ENCODE assay signal across 20 cellular contexts in genomic region chr11:11743216-11743615, GRCh38.
DNase-seq lines count a peak whose midpoint lies in the region; TF ChIP-seq lines count a peak whose summit lies in the region.
"Had no signal": no experiment of that assay in that cellular context is flagged by ENCODE, and none has a peak within 500 bp of the region (broad histone marks: within the 10 kb centered on the region; RNA-seq: fewer than 3 reads in every experiment).

No MANE protein-coding gene starts in this region.

- H3K9me3 ChIP-seq in SJCRH30 (replicated peaks) (no peaks in the 10 kb centered on the region), breast epithelium (no peaks in the 10 kb centered on the region)
- H3K9me3 ChIP-seq: A549; BLaER1 treated with 17β-estradiol and CSF1 and Interleukin-3, amounts not matched to agents 10 nM and 100 nM had no signal

- POLR2A ChIA-PET in GM10248 (lab: Yijun Ruan, JAX): no interaction called here

- peak; percentile 80 for DNase-seq in COLO829 (ENCODE audit: low spot score)
- peak; percentile 64 to 86 for DNase-seq in SJCRH30
- peak; percentile 52 for DNase-seq in epidermal melanocyte (ENCODE audit: insufficient read length, low spot score)
- DNase-seq in foreskin melanocyte: peak; percentile 91
- DNase-seq in breast epithelium (ENCODE audit: low spot score in 2 of 2): no peak
- no peak for DNase-seq in COR-L47 (lab: John Stamatoyannopoulos, UW)
- no peak for DNase-seq in dorsolateral prefrontal cortex
- no peak for DNase-seq in GM10248 (ENCODE audit: extremely low spot score)
- DNase-seq: AML-193; Caco-2; Calu3; CD4-positive, alpha-beta T cell; CD8-positive, alpha-beta T cell; DMS79 treated with DMSO at 0.1 percent for 48 hours; GF-D8 had no signal

- TF ChIP-seq CTCF in breast epithelium (IDR thresholded peaks at IDR 0.05): no peak
- TF ChIP-seq CTCF in dorsolateral prefrontal cortex (IDR thresholded peaks at IDR 0.05 in 54 of 56, conservative IDR thresholded peaks at IDR 0.05 in 2 of 56; ENCODE audit: low read depth in 1 of 56, partially characterized antibody in 56 of 56): no peak
- TF ChIP-seq CTCF in GM10248 (IDR thresholded peaks at IDR 0.05; ENCODE audit: control extremely low read depth, extremely low read depth, low read depth, missing control alignments): no peak

- H3K4me3 ChIP-seq in SJCRH30: no peak overlapping the region
- no peak overlapping the region for H3K4me3 ChIP-seq in breast epithelium
- no peak overlapping the region for H3K4me3 ChIP-seq in dorsolateral prefrontal cortex
- H3K4me3 ChIP-seq: A549; BLaER1 treated with 17β-estradiol and CSF1 and Interleukin-3, amounts not matched to agents 10 nM and 100 nM; GM12878 had no signal

- H3K4me1 ChIP-seq in SJCRH30: peaks cover 22% of the 10 kb centered on the region
- no peaks in the 10 kb centered on the region for H3K4me1 ChIP-seq in breast epithelium
- H3K4me1 ChIP-seq: A549; BLaER1 treated with 17β-estradiol and CSF1 and Interleukin-3, amounts not matched to agents 10 nM and 100 nM; Caco-2 had no signal

- H3K27me3 ChIP-seq in SJCRH30: no peaks in the 10 kb centered on the region
- no peaks in the 10 kb centered on the region for H3K27me3 ChIP-seq in breast epithelium
- H3K27me3 ChIP-seq in dorsolateral prefrontal cortex: no peaks in the 10 kb centered on the region
- H3K27me3 ChIP-seq: BLaER1 treated with 17β-estradiol and CSF1 and Interleukin-3, amounts not matched to agents 10 nM and 100 nM had no signal

- H3K36me3 ChIP-seq in SJCRH30: no peaks in the 10 kb centered on the region
- H3K36me3 ChIP-seq in breast epithelium: no peaks in the 10 kb centered on the region
- H3K36me3 ChIP-seq: BLaER1 treated with 17β-estradiol and CSF1 and Interleukin-3, amounts not matched to agents 10 nM and 100 nM had no signal

- intact Hi-C loops in breast epithelium (cut with DNase I; ENCODE audit: low total_unique reads): no loop called here
- intact Hi-C loops in dorsolateral prefrontal cortex (cut with DNase I): no loop called here

- CTCF ChIA-PET in GM10248 (lab: Yijun Ruan, JAX): interaction anchor here (0.9 to 1.2 kb wide), 2 partner anchors 8 to 48 kb away, joined by 3 read pairs; no protein-coding TSS in a partner anchor

- peak overlapping the region; percentile 62 for H3K27ac ChIP-seq in SJCRH30
- H3K27ac ChIP-seq in breast epithelium: no peak overlapping the region
- no peak overlapping the region for H3K27ac ChIP-seq in dorsolateral prefrontal cortex
- H3K27ac ChIP-seq: 22Rv1; A549; BLaER1 treated with 17β-estradiol and CSF1 and Interleukin-3, amounts not matched to agents 10 nM and 100 nM; C4-2B had no signal

- TF ChIP-seq POLR2A in breast epithelium (IDR thresholded peaks at IDR 0.05): no peak

Comparison
In these comparisons a context has a peak if more than half of its experiments do, and no peak if none do; other contexts are left out.
1. DNase-seq: peak in COLO829 (single experiment), SJCRH30 (2 of 2), epidermal melanocyte (single experiment) and foreskin melanocyte (single experiment); none in breast epithelium (0 of 2), COR-L47 (single experiment), dorsolateral prefrontal cortex (0 of 10) and GM10248 (single experiment).